In the genomic region with DNA sequence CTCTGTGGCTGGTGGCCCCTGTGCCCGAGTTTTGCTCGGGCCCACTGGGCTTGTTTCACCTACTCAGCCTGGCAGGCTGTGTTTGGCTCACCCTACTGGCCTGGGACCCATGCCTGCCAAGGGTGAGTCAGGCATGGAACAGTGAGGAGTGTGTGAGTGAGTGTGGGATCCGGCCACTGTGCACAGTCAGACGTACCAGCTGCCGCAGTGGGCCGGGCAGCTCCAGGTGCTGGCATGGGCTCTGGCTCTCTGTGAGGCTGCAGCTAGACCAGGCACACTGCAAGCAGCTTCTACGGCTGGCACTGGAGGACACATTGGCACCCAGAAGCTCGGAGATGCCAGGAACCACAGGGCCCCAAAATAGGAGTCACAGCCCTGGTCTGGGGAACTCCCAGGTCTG, we compare ENCODE assay signal across 20 cellular contexts. TPM values are rescaled to one million over a fixed set of nuclear protein-coding genes. Genes with fewer than 3 reads are reported as not detected.
DNase-seq lines count a peak whose midpoint lies in the region; ATAC-seq and TF ChIP-seq lines count a peak whose summit lies in the region.
"Had no signal": no experiment of that assay in that cellular context is flagged by ENCODE, and none has a peak within 500 bp of the region (broad histone marks: within the 10 kb centered on the region; RNA-seq: fewer than 3 reads in every experiment).

No MANE protein-coding gene starts in this region.

- DNase-seq in Right ventricle myocardium inferior (ENCODE audit: missing footprints): no peak
- no peak for DNase-seq in right atrium auricular region (ENCODE audit: low spot score)
- DNase-seq in transverse colon: no peak
- no peak for DNase-seq in H7
- no peak for DNase-seq in ovary
- DNase-seq: activated CD8-positive, alpha-beta memory T cell treated with anti-CD3 and anti-CD28 coated beads for 24 hours; effector memory CD8-positive, alpha-beta T cell; KG1; NCI-H1417; NCI-H2171 treated with DMSO at 0.1 percent for 48 hours; T-cell had no signal

- H3K9ac ChIP-seq in muscle layer of colon (ENCODE audit: low read length): no peak overlapping the region
- H3K9ac ChIP-seq: parathyroid adenoma had no signal

- H3K4me3 ChIP-seq in right atrium auricular region (no peak overlapping the region), muscle layer of colon (ENCODE audit: low read depth in 1 of 2, low read length in 2 of 2) (no peak overlapping the region), transverse colon (no peak overlapping the region), H7 (ENCODE audit: insufficient read depth, low read depth, low read length) (no peak overlapping the region), ovary (no peak overlapping the region)
- H3K4me3 ChIP-seq: GM23338, upper lobe of left lung had no signal

- TF ChIP-seq POLR2A in transverse colon (IDR thresholded peaks at IDR 0.05): no peak
- no peak for TF ChIP-seq POLR2A in ovary (IDR thresholded peaks at IDR 0.05)

- H3K27ac ChIP-seq in right atrium auricular region (no peak overlapping the region), muscle layer of colon (ENCODE audit: low read depth, low read length) (peak overlapping the region; percentile 32), transverse colon (peak overlapping the region in 3 of 4 donors; percentile 7 to 41 (median 36)), ovary (no peak overlapping the region)
- H3K27ac ChIP-seq: parathyroid adenoma, RWPE1, upper lobe of left lung had no signal

- ATAC-seq in Right ventricle myocardium inferior (peak; percentile 81), esophagus mucosa (peak; percentile 93), GM19351 (IDR thresholded peaks at IDR 0.05; ENCODE audit: unreplicated experiment) (no peak)
- ATAC-seq: effector memory CD8-positive, alpha-beta T cell; GM23338; stimulated activated memory B cell treated with anti-CD40 and anti-IgM and Interleukin-4, amounts not matched to agents 10 μg/mL and 1 μg/mL and 100 μg/mL, for 72 hours; T-cell had no signal

- in situ Hi-C loops in transverse colon (cut with MboI; ENCODE audit: low pct_ligation_motif_present in 1 of 4, low pct_unique_long_range_greater_than_20kb in 1 of 4, low sequenced_read_pairs in 3 of 4): no loop called here

- TF ChIP-seq CTCF in right atrium auricular region (IDR thresholded peaks at IDR 0.05): no peak
- no peak for TF ChIP-seq CTCF in transverse colon (IDR thresholded peaks at IDR 0.05)
- no peak for TF ChIP-seq CTCF in ovary (IDR thresholded peaks at IDR 0.05)

- intact Hi-C loops in Right ventricle myocardium inferior (cut with DNase I) (no loop called here), transverse colon (cut with DNase I; ENCODE audit: low total_unique reads) (no loop called here), ovary (cut with DNase I) (no loop called here)

- H3K9me3 ChIP-seq in right atrium auricular region (peaks cover 0 to 4% of the 10 kb centered on the region in 2 donors), muscle layer of colon (ENCODE audit: low read length) (no peaks in the 10 kb centered on the region), transverse colon (peaks cover 0 to 2% of the 10 kb centered on the region in 2 donors), ovary (no peaks in the 10 kb centered on the region)

- no peaks in the 10 kb centered on the region for H3K36me3 ChIP-seq in right atrium auricular region
- H3K36me3 ChIP-seq in muscle layer of colon (ENCODE audit: insufficient read depth, low read length): no peaks in the 10 kb centered on the region
- no peaks in the 10 kb centered on the region for H3K36me3 ChIP-seq in transverse colon
- no peaks in the 10 kb centered on the region for H3K36me3 ChIP-seq in H7 (replicated peaks; ENCODE audit: control insufficient read depth, insufficient read depth, low read length)
- H3K36me3 ChIP-seq in ovary: no peaks in the 10 kb centered on the region
- H3K36me3 ChIP-seq: upper lobe of left lung had no signal

- H3K27me3 ChIP-seq in right atrium auricular region (no peaks in the 10 kb centered on the region), muscle layer of colon (ENCODE audit: control insufficient read depth in 1 of 2, insufficient read depth in 2 of 2, low read length in 2 of 2) (no peaks in the 10 kb centered on the region), transverse colon (no peaks in the 10 kb centered on the region), H7 (ENCODE audit: control insufficient read depth, insufficient read depth, low read length) (no peaks in the 10 kb centered on the region), ovary (no peaks in the 10 kb centered on the region)
- H3K27me3 ChIP-seq: upper lobe of left lung had no signal

- TF ChIP-seq EP300 in transverse colon (IDR thresholded peaks at IDR 0.05; ENCODE audit: low read depth) (no peak), ovary (IDR thresholded peaks at IDR 0.05) (no peak)

- WGBS in transverse colon (ENCODE audit: low coverage in 1 of 2), 2 donors: 93% methylated on average over 8 of the region's 8 CpGs; no CpG with 5 or more reads in 1 of the 2 donors
- WGBS in ovary, 3 donors: 82 to 86% (median 83%) methylated on average over 8 of the region's 8 CpGs

- H3K4me1 ChIP-seq in right atrium auricular region: no peaks in the 10 kb centered on the region
- peaks cover 6% of the 10 kb centered on the region for H3K4me1 ChIP-seq in muscle layer of colon (ENCODE audit: insufficient read depth, low read length)
- no peaks in the 10 kb centered on the region for H3K4me1 ChIP-seq in transverse colon
- no peaks in the 10 kb centered on the region for H3K4me1 ChIP-seq in ovary (ENCODE audit: insufficient read depth)
- H3K4me1 ChIP-seq: parathyroid adenoma had no signal

RNA-seq across cellular contexts. Expression of gene HSD17B6, which starts 40.6 kb away (rescaled TPM):
- total RNA-seq in Right ventricle myocardium inferior: 0.27 TPM
- total RNA-seq in right atrium auricular region: 1 to 10 TPM in 1 of 2 donors, under 1 TPM in 1; 0.41 to 4.8 TPM
- 2.4 TPM for total RNA-seq in esophagus mucosa
- 1 to 10 TPM in 3 of 4 donors, not detected in 1; 1.8 to 6.5 (median 5.3) TPM for total RNA-seq in transverse colon
- 3.5 and 6.7 TPM in 2 replicates for total RNA-seq in H7 (2014; rRNA removed; shearing (Covaris generic))
- 10 to 100 TPM in 2 of 7 donors, 1 to 10 TPM in 4, under 1 TPM in 1; 0.90 to 13.4 (median 3.1) TPM for total RNA-seq in ovary
- 10 to 100 TPM in 1 of 2 donors, 1 to 10 TPM in 1; 6.7 to 39.4 TPM for polyA plus RNA-seq in ovary
- total RNA-seq: mononuclear cell had no signal

RNA-seq across cellular contexts. Expression of gene PRIM1, which starts 51.6 kb away (rescaled TPM):
- total RNA-seq in Right ventricle myocardium inferior: 5.1 TPM
- 1 to 10 TPM; 2.2 to 2.6 TPM for total RNA-seq in right atrium auricular region
- total RNA-seq in esophagus mucosa: 8.1 TPM
- 10 to 100 TPM in 1 of 4 donors, 1 to 10 TPM in 2, not detected in 1; 1.4 to 10.6 (median 5.6) TPM for total RNA-seq in transverse colon
- total RNA-seq in H7 (2014; rRNA removed; shearing (Covaris generic)): 44.0 and 70.2 TPM in 2 replicates
- total RNA-seq in ovary: 10 to 100 TPM in 1 of 7 donors, 1 to 10 TPM in 6; 5.7 to 12.5 (median 7.7) TPM
- polyA plus RNA-seq in ovary: 1 to 10 TPM; 7.8 to 9.7 TPM

Comparison
In these comparisons a context has a peak if more than half of its experiments do, and no peak if none do; other contexts are left out.
1. H3K27ac ChIP-seq: peak in muscle layer of colon (single experiment) and transverse colon (3 of 4); none in right atrium auricular region (0 of 2) and ovary (0 of 2).